ENCODE assay signal across 1 cellular context in the genomic region with DNA sequence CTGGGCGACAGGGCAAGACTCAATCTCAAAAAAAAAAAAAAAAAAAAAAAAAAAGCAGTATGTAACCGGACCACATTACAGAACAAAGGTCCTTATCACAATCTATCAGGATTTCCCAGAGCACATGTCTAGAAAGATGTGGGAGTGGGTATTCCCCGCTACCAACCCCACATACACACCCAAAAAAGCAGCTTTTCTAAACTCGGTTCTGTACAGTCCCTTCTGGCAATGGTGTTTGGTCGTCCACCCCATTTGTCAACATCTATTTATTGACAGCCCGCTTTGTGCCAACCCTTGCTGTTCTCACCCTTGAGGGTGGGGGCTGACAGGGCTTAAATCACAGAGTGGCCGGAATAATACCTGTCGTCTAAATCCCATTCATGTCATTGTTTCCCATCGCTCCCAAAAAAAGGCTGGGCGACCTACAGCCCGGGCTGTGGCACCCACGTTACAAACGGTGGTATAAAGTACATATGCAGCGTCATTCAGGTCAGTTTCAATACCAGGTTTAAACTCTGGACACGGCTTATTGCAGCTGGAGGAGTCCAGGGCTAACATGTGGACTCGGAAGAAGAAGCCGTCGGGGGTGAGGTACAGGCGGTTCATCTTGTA.
A peak's percentile ranks its signal among the peaks of the same experiment; 100 is the strongest.
TF ChIP-seq lines count a peak whose summit lies in the region.

No MANE protein-coding gene starts in this region.

TF ChIP-seq in K562, 482 proteins besides CTCF, POLR2A, EP300 and RAD21 (continued from another document and continues in another):
- TF ChIP-seq, protein P1, sequence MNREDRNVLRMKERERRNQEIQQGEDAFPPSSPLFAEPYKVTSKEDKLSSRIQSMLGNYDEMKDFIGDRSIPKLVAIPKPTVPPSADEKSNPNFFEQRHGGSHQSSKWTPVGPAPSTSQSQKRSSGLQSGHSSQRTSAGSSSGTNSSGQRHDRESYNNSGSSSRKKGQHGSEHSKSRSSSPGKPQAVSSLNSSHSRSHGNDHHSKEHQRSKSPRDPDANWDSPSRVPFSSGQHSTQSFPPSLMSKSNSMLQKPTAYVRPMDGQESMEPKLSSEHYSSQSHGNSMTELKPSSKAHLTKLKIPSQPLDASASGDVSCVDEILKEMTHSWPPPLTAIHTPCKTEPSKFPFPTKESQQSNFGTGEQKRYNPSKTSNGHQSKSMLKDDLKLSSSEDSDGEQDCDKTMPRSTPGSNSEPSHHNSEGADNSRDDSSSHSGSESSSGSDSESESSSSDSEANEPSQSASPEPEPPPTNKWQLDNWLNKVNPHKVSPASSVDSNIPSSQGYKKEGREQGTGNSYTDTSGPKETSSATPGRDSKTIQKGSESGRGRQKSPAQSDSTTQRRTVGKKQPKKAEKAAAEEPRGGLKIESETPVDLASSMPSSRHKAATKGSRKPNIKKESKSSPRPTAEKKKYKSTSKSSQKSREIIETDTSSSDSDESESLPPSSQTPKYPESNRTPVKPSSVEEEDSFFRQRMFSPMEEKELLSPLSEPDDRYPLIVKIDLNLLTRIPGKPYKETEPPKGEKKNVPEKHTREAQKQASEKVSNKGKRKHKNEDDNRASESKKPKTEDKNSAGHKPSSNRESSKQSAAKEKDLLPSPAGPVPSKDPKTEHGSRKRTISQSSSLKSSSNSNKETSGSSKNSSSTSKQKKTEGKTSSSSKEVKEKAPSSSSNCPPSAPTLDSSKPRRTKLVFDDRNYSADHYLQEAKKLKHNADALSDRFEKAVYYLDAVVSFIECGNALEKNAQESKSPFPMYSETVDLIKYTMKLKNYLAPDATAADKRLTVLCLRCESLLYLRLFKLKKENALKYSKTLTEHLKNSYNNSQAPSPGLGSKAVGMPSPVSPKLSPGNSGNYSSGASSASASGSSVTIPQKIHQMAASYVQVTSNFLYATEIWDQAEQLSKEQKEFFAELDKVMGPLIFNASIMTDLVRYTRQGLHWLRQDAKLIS (CRISPR knock-in tag; IDR thresholded peaks at IDR 0.05), result 0 out of 2 replicates have a peak, but pooled peaks have one; percentile 40
- TF ChIP-seq, protein P2, sequence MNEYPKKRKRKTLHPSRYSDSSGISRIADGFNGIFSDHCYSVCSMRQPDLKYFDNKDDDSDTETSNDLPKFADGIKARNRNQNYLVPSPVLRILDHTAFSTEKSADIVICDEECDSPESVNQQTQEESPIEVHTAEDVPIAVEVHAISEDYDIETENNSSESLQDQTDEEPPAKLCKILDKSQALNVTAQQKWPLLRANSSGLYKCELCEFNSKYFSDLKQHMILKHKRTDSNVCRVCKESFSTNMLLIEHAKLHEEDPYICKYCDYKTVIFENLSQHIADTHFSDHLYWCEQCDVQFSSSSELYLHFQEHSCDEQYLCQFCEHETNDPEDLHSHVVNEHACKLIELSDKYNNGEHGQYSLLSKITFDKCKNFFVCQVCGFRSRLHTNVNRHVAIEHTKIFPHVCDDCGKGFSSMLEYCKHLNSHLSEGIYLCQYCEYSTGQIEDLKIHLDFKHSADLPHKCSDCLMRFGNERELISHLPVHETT (CRISPR knock-in tag; conservative IDR thresholded peaks at IDR 0.05 in 1 of 2, IDR thresholded peaks at IDR 0.05 in 1 of 2), result no peak
- TF ChIP-seq CREM (IDR thresholded peaks at IDR 0.05; ENCODE audit: low read depth) (0 out of 2 replicates have a peak, but pooled peaks have one; percentile 3), IFI16 (CRISPR knock-in tag; IDR thresholded peaks at IDR 0.05) (no peak), HDAC2 (IDR thresholded peaks at IDR 0.05) (no peak; the same call in 1 of the 2 replicates), MTA3 (IDR thresholded peaks at IDR 0.05; ENCODE audit: borderline replicate concordance) (no peak), EP400 (IDR thresholded peaks at IDR 0.05) (peak; percentile 34; the same call in 1 of the 2 replicates), NR4A1 (CRISPR knock-in tag; IDR thresholded peaks at IDR 0.05) (no peak), NR4A1 (tag; IDR thresholded peaks at IDR 0.05) (no peak), ADNP (tag; IDR thresholded peaks at IDR 0.05) (no peak), ZNF436 (CRISPR knock-in tag; IDR thresholded peaks at IDR 0.05) (no peak), HNRNPK (IDR thresholded peaks at IDR 0.05; ENCODE audit: low read depth, low read length, poor library complexity, severe bottlenecking) (no peak), HDAC8 (tag; IDR thresholded peaks at IDR 0.05) (no peak), ZNF347 (CRISPR knock-in tag; IDR thresholded peaks at IDR 0.05; ENCODE audit: low read depth) (no peak), ZNF830 (CRISPR knock-in tag; IDR thresholded peaks at IDR 0.05) (no peak), ZNF589 (CRISPR knock-in tag; IDR thresholded peaks at IDR 0.05; ENCODE audit: low read depth) (peak; percentile 18; the same call in 1 of the 2 replicates), TCF7 (IDR thresholded peaks at IDR 0.05; ENCODE audit: borderline replicate concordance) (no peak), TAF9B (IDR thresholded peaks at IDR 0.05; ENCODE audit: partially characterized antibody) (no peak), TRIM24 (IDR thresholded peaks at IDR 0.05) (no peak; a peak in 1 of 4 replicates), GATAD2A (IDR thresholded peaks at IDR 0.05) (no peak), HEY1 (CRISPR knock-in tag; IDR thresholded peaks at IDR 0.05; ENCODE audit: borderline replicate concordance) (no peak), ZNF79 (CRISPR knock-in tag; IDR thresholded peaks at IDR 0.05; ENCODE audit: low read depth) (no peak), POLR2AphosphoS2 (IDR thresholded peaks at IDR 0.05; ENCODE audit: low read length) (no peak), ZNF778 (CRISPR knock-in tag; IDR thresholded peaks at IDR 0.05) (no peak), NR2C1 (IDR thresholded peaks at IDR 0.05) (no peak), NR2C1 (tag; IDR thresholded peaks at IDR 0.05) (no peak), ZKSCAN3 (CRISPR knock-in tag; IDR thresholded peaks at IDR 0.05) (no peak), RCOR1 (IDR thresholded peaks at IDR 0.05; ENCODE audit: borderline replicate concordance in 1 of 2, low read depth in 2 of 2, low read length in 2 of 2) (no peak), MYC (IDR thresholded peaks at IDR 0.05; ENCODE audit: low read depth, low read length) (peak; percentile 40; the same call in 1 of the 2 replicates), MYC (CRISPR knock-in tag; IDR thresholded peaks at IDR 0.05; ENCODE audit: borderline replicate concordance, low read depth) (no peak), MBD2 (IDR thresholded peaks at IDR 0.05; ENCODE audit: borderline replicate concordance, low read depth) (no peak), ZNF133 (CRISPR knock-in tag; IDR thresholded peaks at IDR 0.05) (no peak), GTF2E2 (tag; IDR thresholded peaks at IDR 0.05) (no peak)
- TF ChIP-seq, protein P3, sequence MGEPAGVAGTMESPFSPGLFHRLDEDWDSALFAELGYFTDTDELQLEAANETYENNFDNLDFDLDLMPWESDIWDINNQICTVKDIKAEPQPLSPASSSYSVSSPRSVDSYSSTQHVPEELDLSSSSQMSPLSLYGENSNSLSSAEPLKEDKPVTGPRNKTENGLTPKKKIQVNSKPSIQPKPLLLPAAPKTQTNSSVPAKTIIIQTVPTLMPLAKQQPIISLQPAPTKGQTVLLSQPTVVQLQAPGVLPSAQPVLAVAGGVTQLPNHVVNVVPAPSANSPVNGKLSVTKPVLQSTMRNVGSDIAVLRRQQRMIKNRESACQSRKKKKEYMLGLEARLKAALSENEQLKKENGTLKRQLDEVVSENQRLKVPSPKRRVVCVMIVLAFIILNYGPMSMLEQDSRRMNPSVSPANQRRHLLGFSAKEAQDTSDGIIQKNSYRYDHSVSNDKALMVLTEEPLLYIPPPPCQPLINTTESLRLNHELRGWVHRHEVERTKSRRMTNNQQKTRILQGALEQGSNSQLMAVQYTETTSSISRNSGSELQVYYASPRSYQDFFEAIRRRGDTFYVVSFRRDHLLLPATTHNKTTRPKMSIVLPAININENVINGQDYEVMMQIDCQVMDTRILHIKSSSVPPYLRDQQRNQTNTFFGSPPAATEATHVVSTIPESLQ (CRISPR knock-in tag; IDR thresholded peaks at IDR 0.05), result 0 out of 2 replicates have a peak, but pooled peaks have one; percentile 51
- TF ChIP-seq, protein P4, sequence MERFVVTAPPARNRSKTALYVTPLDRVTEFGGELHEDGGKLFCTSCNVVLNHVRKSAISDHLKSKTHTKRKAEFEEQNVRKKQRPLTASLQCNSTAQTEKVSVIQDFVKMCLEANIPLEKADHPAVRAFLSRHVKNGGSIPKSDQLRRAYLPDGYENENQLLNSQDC (CRISPR knock-in tag; IDR thresholded peaks at IDR 0.05), result no peak
- TF ChIP-seq, protein P5, sequence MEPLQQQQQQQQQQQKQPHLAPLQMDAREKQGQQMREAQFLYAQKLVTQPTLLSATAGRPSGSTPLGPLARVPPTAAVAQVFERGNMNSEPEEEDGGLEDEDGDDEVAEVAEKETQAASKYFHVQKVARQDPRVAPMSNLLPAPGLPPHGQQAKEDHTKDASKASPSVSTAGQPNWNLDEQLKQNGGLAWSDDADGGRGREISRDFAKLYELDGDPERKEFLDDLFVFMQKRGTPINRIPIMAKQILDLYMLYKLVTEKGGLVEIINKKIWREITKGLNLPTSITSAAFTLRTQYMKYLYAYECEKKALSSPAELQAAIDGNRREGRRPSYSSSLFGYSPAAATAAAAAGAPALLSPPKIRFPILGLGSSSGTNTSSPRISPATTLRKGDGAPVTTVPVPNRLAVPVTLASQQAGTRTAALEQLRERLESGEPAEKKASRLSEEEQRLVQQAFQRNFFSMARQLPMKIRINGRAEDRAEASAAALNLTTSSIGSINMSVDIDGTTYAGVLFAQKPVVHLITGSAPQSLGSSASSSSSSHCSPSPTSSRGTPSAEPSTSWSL (CRISPR knock-in tag; IDR thresholded peaks at IDR 0.05; ENCODE audit: borderline replicate concordance), result no peak
- TF ChIP-seq, protein P6, sequence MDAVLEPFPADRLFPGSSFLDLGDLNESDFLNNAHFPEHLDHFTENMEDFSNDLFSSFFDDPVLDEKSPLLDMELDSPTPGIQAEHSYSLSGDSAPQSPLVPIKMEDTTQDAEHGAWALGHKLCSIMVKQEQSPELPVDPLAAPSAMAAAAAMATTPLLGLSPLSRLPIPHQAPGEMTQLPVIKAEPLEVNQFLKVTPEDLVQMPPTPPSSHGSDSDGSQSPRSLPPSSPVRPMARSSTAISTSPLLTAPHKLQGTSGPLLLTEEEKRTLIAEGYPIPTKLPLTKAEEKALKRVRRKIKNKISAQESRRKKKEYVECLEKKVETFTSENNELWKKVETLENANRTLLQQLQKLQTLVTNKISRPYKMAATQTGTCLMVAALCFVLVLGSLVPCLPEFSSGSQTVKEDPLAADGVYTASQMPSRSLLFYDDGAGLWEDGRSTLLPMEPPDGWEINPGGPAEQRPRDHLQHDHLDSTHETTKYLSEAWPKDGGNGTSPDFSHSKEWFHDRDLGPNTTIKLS (IDR thresholded peaks at IDR 0.05; ENCODE audit: borderline replicate concordance, low read depth), result no peak
- TF ChIP-seq, protein P7, sequence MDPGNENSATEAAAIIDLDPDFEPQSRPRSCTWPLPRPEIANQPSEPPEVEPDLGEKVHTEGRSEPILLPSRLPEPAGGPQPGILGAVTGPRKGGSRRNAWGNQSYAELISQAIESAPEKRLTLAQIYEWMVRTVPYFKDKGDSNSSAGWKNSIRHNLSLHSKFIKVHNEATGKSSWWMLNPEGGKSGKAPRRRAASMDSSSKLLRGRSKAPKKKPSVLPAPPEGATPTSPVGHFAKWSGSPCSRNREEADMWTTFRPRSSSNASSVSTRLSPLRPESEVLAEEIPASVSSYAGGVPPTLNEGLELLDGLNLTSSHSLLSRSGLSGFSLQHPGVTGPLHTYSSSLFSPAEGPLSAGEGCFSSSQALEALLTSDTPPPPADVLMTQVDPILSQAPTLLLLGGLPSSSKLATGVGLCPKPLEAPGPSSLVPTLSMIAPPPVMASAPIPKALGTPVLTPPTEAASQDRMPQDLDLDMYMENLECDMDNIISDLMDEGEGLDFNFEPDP (CRISPR knock-in tag; IDR thresholded peaks at IDR 0.05), result no peak
- TF ChIP-seq, protein P8, sequence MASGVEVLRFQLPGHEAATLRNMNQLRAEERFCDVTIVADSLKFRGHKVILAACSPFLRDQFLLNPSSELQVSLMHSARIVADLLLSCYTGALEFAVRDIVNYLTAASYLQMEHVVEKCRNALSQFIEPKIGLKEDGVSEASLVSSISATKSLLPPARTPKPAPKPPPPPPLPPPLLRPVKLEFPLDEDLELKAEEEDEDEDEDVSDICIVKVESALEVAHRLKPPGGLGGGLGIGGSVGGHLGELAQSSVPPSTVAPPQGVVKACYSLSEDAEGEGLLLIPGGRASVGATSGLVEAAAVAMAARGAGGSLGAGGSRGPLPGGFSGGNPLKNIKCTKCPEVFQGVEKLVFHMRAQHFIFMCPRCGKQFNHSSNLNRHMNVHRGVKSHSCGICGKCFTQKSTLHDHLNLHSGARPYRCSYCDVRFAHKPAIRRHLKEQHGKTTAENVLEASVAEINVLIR (CRISPR knock-in tag; IDR thresholded peaks at IDR 0.05), result no peak
- TF ChIP-seq, protein P9, sequence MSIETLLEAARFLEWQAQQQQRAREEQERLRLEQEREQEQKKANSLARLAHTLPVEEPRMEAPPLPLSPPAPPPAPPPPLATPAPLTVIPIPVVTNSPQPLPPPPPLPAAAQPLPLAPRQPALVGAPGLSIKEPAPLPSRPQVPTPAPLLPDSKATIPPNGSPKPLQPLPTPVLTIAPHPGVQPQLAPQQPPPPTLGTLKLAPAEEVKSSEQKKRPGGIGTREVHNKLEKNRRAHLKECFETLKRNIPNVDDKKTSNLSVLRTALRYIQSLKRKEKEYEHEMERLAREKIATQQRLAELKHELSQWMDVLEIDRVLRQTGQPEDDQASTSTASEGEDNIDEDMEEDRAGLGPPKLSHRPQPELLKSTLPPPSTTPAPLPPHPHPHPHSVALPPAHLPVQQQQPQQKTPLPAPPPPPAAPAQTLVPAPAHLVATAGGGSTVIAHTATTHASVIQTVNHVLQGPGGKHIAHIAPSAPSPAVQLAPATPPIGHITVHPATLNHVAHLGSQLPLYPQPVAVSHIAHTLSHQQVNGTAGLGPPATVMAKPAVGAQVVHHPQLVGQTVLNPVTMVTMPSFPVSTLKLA (conservative IDR thresholded peaks at IDR 0.05), result peak in 1 of 2 experiments; percentile 31; a peak in 1 of 4 replicates
- TF ChIP-seq, protein P10, sequence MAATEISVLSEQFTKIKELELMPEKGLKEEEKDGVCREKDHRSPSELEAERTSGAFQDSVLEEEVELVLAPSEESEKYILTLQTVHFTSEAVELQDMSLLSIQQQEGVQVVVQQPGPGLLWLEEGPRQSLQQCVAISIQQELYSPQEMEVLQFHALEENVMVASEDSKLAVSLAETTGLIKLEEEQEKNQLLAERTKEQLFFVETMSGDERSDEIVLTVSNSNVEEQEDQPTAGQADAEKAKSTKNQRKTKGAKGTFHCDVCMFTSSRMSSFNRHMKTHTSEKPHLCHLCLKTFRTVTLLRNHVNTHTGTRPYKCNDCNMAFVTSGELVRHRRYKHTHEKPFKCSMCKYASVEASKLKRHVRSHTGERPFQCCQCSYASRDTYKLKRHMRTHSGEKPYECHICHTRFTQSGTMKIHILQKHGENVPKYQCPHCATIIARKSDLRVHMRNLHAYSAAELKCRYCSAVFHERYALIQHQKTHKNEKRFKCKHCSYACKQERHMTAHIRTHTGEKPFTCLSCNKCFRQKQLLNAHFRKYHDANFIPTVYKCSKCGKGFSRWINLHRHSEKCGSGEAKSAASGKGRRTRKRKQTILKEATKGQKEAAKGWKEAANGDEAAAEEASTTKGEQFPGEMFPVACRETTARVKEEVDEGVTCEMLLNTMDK (IDR thresholded peaks at IDR 0.05; ENCODE audit: borderline replicate concordance, insufficient read depth, low read depth, low read length, poor library complexity, severe bottlenecking), result no peak
- TF ChIP-seq, protein P11, sequence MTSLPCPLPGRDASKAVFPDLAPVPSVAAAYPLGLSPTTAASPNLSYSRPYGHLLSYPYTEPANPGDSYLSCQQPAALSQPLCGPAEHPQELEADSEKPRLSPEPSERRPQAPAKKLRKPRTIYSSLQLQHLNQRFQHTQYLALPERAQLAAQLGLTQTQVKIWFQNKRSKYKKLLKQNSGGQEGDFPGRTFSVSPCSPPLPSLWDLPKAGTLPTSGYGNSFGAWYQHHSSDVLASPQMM (CRISPR knock-in tag; IDR thresholded peaks at IDR 0.05), result no peak
